Comparison of ENCODE assay signal across 8 cellular contexts in the genomic region with DNA sequence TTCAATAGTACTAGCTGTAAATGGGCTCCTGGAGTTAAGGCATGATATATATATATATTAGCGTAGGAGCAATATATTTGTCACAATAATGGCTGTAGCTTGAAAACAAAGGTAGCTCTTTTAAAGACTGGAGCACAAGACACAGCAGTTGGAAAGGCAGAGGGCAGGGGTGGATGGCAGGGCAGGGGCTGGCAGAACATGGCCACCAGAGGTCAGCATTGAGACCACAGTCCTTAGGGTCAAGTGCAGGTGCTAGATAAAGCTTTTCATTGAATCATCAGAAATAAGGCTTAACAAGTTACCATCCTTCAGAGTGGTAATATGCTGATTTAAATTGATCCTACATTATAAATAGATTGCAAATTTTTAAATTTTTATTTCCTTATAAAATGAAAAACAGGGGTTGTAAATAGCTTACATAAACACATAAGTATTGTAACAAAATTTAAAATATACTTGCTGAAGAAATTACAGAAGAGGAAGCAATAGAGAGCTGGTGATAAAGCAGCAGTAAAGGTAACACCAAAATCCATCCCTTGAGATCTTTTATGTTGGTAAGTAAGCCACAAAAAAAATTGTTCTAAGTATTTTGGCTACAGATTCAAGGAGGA.
DNase-seq lines count a peak whose midpoint lies in the region; ATAC-seq, FAIRE-seq and TF ChIP-seq lines count a peak whose summit lies in the region.

No MANE protein-coding gene starts in this region.

- H3K56ac ChIP-seq in IMR-90 (ENCODE audit: extremely low read depth, insufficient read depth, low read length): no peak overlapping the region

- no peak overlapping the region for H3K23ac ChIP-seq in IMR-90 (ENCODE audit: low read depth, low read length)

- H3K27ac ChIP-seq in IMR-90 (ENCODE audit: insufficient read depth, low read length) (no peak overlapping the region), psoas muscle (no peak overlapping the region)

- H4K20me1 ChIP-seq in IMR-90 (ENCODE audit: insufficient read depth, low read length): no peaks in the 10 kb centered on the region

- H3K4ac ChIP-seq in IMR-90 (ENCODE audit: low read depth, low read length): no peak overlapping the region

- no peak overlapping the region for H3K14ac ChIP-seq in IMR-90 (replicated peaks; ENCODE audit: low read depth, low read length)

- no peak overlapping the region for H3K18ac ChIP-seq in IMR-90 (ENCODE audit: low read depth, low read length)

- no peaks in the 10 kb centered on the region for H3K9me3 ChIP-seq in IMR-90 (ENCODE audit: control insufficient read depth, insufficient read depth, low read length)
- no peaks in the 10 kb centered on the region for H3K9me3 ChIP-seq in psoas muscle

- H3K36me3 ChIP-seq in IMR-90 (ENCODE audit: control insufficient read depth, insufficient read depth, low read length): no peaks in the 10 kb centered on the region
- no peaks in the 10 kb centered on the region for H3K36me3 ChIP-seq in psoas muscle (ENCODE audit: insufficient read depth in 1 of 2, low read depth in 1 of 2)

- TF ChIP-seq POLR2A in IMR-90 (IDR thresholded peaks at IDR 0.05; ENCODE audit: low read depth, low read length): no peak

- no peak overlapping the region for H2AK9ac ChIP-seq in IMR-90 (replicated peaks; ENCODE audit: low read depth, low read length, poor library complexity)

- intact Hi-C loops in IMR-90 (cut with micrococcal nuclease): loop anchor here (1.0 to 5.0 kb wide), 3 partner anchors 209 to 458 kb away; no protein-coding TSS in a partner anchor
- intact Hi-C loops in psoas muscle (cut with DNase I): loop anchor here (5.0 kb wide), 2 partner anchors 72 to 242 kb away; no protein-coding TSS in a partner anchor

- peak; percentile 73 for TF ChIP-seq RAD21 in IMR-90 (IDR thresholded peaks at IDR 0.05; ENCODE audit: low read length)

- H3K9ac ChIP-seq in IMR-90 (ENCODE audit: low read depth, low read length): no peak overlapping the region

- dilution Hi-C loops in IMR-90 (cut with HindIII; ENCODE audit: low sequenced_read_pairs, unreplicated experiment): no loop called here

- no peak overlapping the region for H2AFZ ChIP-seq in IMR-90 (replicated peaks; ENCODE audit: low read length, poor library complexity)

- no peak overlapping the region for H4K5ac ChIP-seq in IMR-90 (ENCODE audit: low read depth, low read length)

- WGBS in IMR-90 (ENCODE audit: extremely low coverage in 2 of 2, insufficient read length in 1 of 2), 2 experiments: no CpG with 5 or more reads among the region's 1 CpG
- 86 to 100% (median 95%) methylated on average over 1 of the region's 1 CpG for WGBS in psoas muscle, 3 donors

- no TSS peak for BruUV-seq in IMR-90 (replicated peaks; lab: Mats Ljungman, UMichigan)

- peak; percentile 30 for FAIRE-seq in A204.1 (lab: Jason Lieb, UNC)

- H2BK120ac ChIP-seq in IMR-90 (ENCODE audit: low read depth, low read length): no peak overlapping the region

- no peaks in the 10 kb centered on the region for H3K9me1 ChIP-seq in IMR-90 (ENCODE audit: insufficient read depth, low read length)

- no peak overlapping the region for H2AK5ac ChIP-seq in IMR-90 (ENCODE audit: low read depth, low read length)

- CTCF ChIA-PET in GM10248 (lab: Yijun Ruan, JAX) (interaction anchor here (0.5 to 4.1 kb wide), 48 partner anchors 8 to 1028 kb away, joined by 3 to 62 read pairs (median 4); no protein-coding TSS in a partner anchor), IMR-90 (lab: Yijun Ruan, JAX) (interaction anchor here (0.7 to 3.8 kb wide), 22 partner anchors 8 to 247 kb away, joined by 3 to 18 read pairs (median 4); no protein-coding TSS in a partner anchor)

- no peak overlapping the region for H2BK20ac ChIP-seq in IMR-90 (ENCODE audit: low read depth, low read length)

- POLR2A ChIA-PET in GM10248 (lab: Yijun Ruan, JAX) (no interaction called here), IMR-90 (lab: Charles Lee; ENCODE audit: unreplicated experiment) (no interaction called here)

- H2BK15ac ChIP-seq in IMR-90 (ENCODE audit: low read depth, low read length): no peak overlapping the region

- H4K91ac ChIP-seq in IMR-90 (ENCODE audit: insufficient read depth, low read depth, low read length): no peak overlapping the region

- peak; percentile 46 for DNase-seq in GM10248 (ENCODE audit: extremely low spot score)
- peak; percentile 49 for DNase-seq in IMR-90
- DNase-seq in SK-N-DZ (ENCODE audit: low spot score): peak; percentile 10
- peak; percentile 57 for DNase-seq in fibroblast of mammary gland (ENCODE audit: low read depth)
- DNase-seq in psoas muscle: peak; percentile 39 to 76

- H3K4me1 ChIP-seq in IMR-90 (ENCODE audit: control insufficient read depth, insufficient read depth, low read length) (no peaks in the 10 kb centered on the region), psoas muscle (no peaks in the 10 kb centered on the region)

- H3K4me2 ChIP-seq in IMR-90 (ENCODE audit: low read depth, low read length): no peak overlapping the region

- peak; percentile 80 for ATAC-seq in IMR-90 (ENCODE audit: low read depth)
- ATAC-seq in psoas muscle: peak; percentile 84 to 97 (median 88)
- ATAC-seq in HG03520 (IDR thresholded peaks at IDR 0.05; ENCODE audit: unreplicated experiment): no peak
- no peak for ATAC-seq in HG03097 (IDR thresholded peaks at IDR 0.05; ENCODE audit: low FRiP score, unreplicated experiment)

- no peak overlapping the region for H2BK5ac ChIP-seq in IMR-90 (ENCODE audit: low read depth, low read length, poor library complexity, severe bottlenecking)

- H3K79me1 ChIP-seq in IMR-90 (ENCODE audit: low read depth in 1 of 2, low read length in 2 of 2): no peaks in the 10 kb centered on the region

- no peak overlapping the region for H3K4me3 ChIP-seq in IMR-90 (ENCODE audit: insufficient read depth, low read depth, low read length)
- H3K4me3 ChIP-seq in fibroblast of mammary gland (ENCODE audit: control insufficient read depth, low read depth, low read length): no peak overlapping the region
- no peak overlapping the region for H3K4me3 ChIP-seq in psoas muscle

- no peak overlapping the region for H4K8ac ChIP-seq in IMR-90 (ENCODE audit: low read depth in 2 of 2, low read length in 2 of 2)

- H3K27me3 ChIP-seq in IMR-90 (ENCODE audit: control insufficient read depth, insufficient read depth, low read length) (no peaks in the 10 kb centered on the region), psoas muscle (ENCODE audit: insufficient read depth in 3 of 3, low read length in 2 of 3) (peaks cover 0 to 2% (median 0%) of the 10 kb centered on the region in 3 donors)

- peak; percentile 75 for TF ChIP-seq CTCF in GM10248 (IDR thresholded peaks at IDR 0.05; ENCODE audit: control extremely low read depth, extremely low read depth, low read depth, missing control alignments)
- peak; percentile 67 for TF ChIP-seq CTCF in IMR-90 (conservative IDR thresholded peaks at IDR 0.05; ENCODE audit: low read depth, low read length)
- TF ChIP-seq CTCF in fibroblast of mammary gland (conservative IDR thresholded peaks at IDR 0.05; ENCODE audit: control insufficient read depth, insufficient read depth, low read depth, low read length): peak; percentile 82
- peak; percentile 84 for TF ChIP-seq CTCF in psoas muscle (IDR thresholded peaks at IDR 0.05)

- in situ Hi-C loops in IMR-90 (cut with MboI; ENCODE audit: low sequenced_read_pairs): no loop called here

TF ChIP-seq in IMR-90, 13 proteins besides CTCF, POLR2A, EP300 and RAD21:
- TF ChIP-seq BHLHE40 (IDR thresholded peaks at IDR 0.05; ENCODE audit: low read depth, low read length) (no peak), SMC3 (IDR thresholded peaks at IDR 0.05; ENCODE audit: low read depth, low read length) (peak; percentile 74)
TF ChIP-seq in IMR-90: peak in this region for 1.

Comparison
In these comparisons a context has a peak if more than half of its experiments do, and no peak if none do; other contexts are left out.
1. ATAC-seq: peak in IMR-90 (single experiment) and psoas muscle (4 of 4); none in HG03520 (single experiment) and HG03097 (single experiment).
2. Peak in every context shown above with its lines, with median percentiles within 50 percentile points of each other: DNase-seq and CTCF ChIP-seq.